ENCODE assay signal across 21 cellular contexts in the genomic region with DNA sequence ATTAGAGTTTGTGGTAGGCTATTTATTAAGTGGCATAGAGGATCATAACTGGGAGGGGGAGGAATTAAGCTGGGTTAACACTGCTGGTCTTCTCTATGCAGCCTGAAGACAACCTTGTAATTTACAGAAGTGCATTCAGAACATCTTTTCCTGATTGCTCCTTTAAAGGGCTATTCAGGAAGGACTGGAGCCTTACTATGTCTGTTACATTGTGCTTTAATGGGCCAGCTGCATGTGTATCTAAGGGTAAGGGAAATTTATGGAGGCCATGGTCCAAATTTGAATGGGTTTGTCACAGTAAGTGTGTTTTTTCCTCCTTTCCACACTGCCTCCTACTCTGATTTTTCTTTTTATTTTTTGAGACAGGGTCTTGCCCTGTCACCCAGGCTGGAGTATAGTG.
"Had no signal": no experiment of that assay in that cellular context is flagged by ENCODE, and none has a peak within 500 bp of the region (broad histone marks: within the 10 kb centered on the region; RNA-seq: fewer than 3 reads in every experiment).

No MANE protein-coding gene starts in this region.

- H2AFZ ChIP-seq: hepatocyte had no signal

- DNase-seq: activated CD4-positive, alpha-beta T cell treated with anti-CD3 and anti-CD28 coated beads, Interleukin-2, amount 10 ng/mL, durations not matched to agents 7 days and 5 days; activated CD8-positive, alpha-beta memory T cell treated with anti-CD3 and anti-CD28 coated beads, Interleukin-2, amount 10 ng/mL, durations not matched to agents 7 days and 5 days; activated CD8-positive, alpha-beta T cell treated with anti-CD3 and anti-CD28 coated beads for 36 hours; activated effector memory CD4-positive, alpha-beta T cell treated with anti-CD3 and anti-CD28 coated beads, Interleukin-2, amount 50 U/mL, for 16 hours; activated naive CD4-positive, alpha-beta T cell treated with anti-CD3 and anti-CD28 coated beads, Interleukin-2, amount 10 ng/mL, durations not matched to agents 7 days and 5 days; activated T-cell treated with anti-CD3 and anti-CD28 coated beads for 4 hours; amygdala; effector CD4-positive, alpha-beta T cell; erythroblast; foreskin keratinocyte; kidney glomerular epithelial cell; left ventricle myocardium superior; occipital lobe; stimulated activated CD4-positive, alpha-beta T cell treated with anti-CD3 and anti-CD28 coated beads, Interleukin-2, amount 100 ng/mL, for 48 hours; stimulated activated CD8-positive, alpha-beta memory T cell treated with anti-CD3 and anti-CD28 coated beads, Interleukin-4, amount 100 ng/mL, for 48 hours; stimulated activated naive B cell treated with anti-CD40 and anti-IgM and Interleukin-4, amounts not matched to agents 10 μg/mL and 1 μg/mL and 100 μg/mL, for 72 hours; transverse colon; uterus had no signal

- H3K27me3 ChIP-seq: foreskin keratinocyte, hepatocyte, transverse colon, uterus had no signal

- H3K9me3 Mint-ChIP-seq: activated CD4-positive, alpha-beta T cell treated with anti-CD3 and anti-CD28 coated beads, Interleukin-2, amount 10 ng/mL, durations not matched to agents 7 days and 5 days; activated CD8-positive, alpha-beta T cell treated with anti-CD3 and anti-CD28 coated beads for 36 hours; activated naive CD4-positive, alpha-beta T cell treated with anti-CD3 and anti-CD28 coated beads, Interleukin-2, amount 10 ng/mL, durations not matched to agents 7 days and 5 days; dendritic cell treated with granulocyte-macrophage colony-stimulating factor and Interleukin-4, amounts not matched to agents 40 ng/mL and 50 ng/mL, for 4 days; stimulated activated naive B cell treated with anti-CD40 and anti-IgM and Interleukin-4, amounts not matched to agents 10 μg/mL and 1 μg/mL and 100 μg/mL, for 72 hours had no signal

- H3K27ac ChIP-seq: foreskin keratinocyte, hepatocyte, transverse colon had no signal

- H3K36me3 ChIP-seq: transverse colon, uterus had no signal

- H3K4me3 ChIP-seq: hepatocyte, transverse colon, uterus had no signal

- H3K4me3 Mint-ChIP-seq: activated CD4-positive, alpha-beta T cell treated with anti-CD3 and anti-CD28 coated beads, Interleukin-2, amount 10 ng/mL, durations not matched to agents 7 days and 5 days; activated CD8-positive, alpha-beta memory T cell treated with anti-CD3 and anti-CD28 coated beads, Interleukin-2, amount 10 ng/mL, durations not matched to agents 7 days and 5 days; activated CD8-positive, alpha-beta T cell treated with anti-CD3 and anti-CD28 coated beads for 36 hours; activated naive CD4-positive, alpha-beta T cell treated with anti-CD3 and anti-CD28 coated beads, Interleukin-2, amount 10 ng/mL, durations not matched to agents 7 days and 5 days; dendritic cell treated with granulocyte-macrophage colony-stimulating factor and Interleukin-4, amounts not matched to agents 40 ng/mL and 50 ng/mL, for 4 days; stimulated activated naive B cell treated with anti-CD40 and anti-IgM and Interleukin-4, amounts not matched to agents 10 μg/mL and 1 μg/mL and 100 μg/mL, for 72 hours had no signal

- H3K4me1 Mint-ChIP-seq: activated CD4-positive, alpha-beta T cell treated with anti-CD3 and anti-CD28 coated beads, Interleukin-2, amount 10 ng/mL, durations not matched to agents 7 days and 5 days; activated CD8-positive, alpha-beta memory T cell treated with anti-CD3 and anti-CD28 coated beads, Interleukin-2, amount 10 ng/mL, durations not matched to agents 7 days and 5 days; activated naive CD4-positive, alpha-beta T cell treated with anti-CD3 and anti-CD28 coated beads, Interleukin-2, amount 10 ng/mL, durations not matched to agents 7 days and 5 days had no signal

- H3K27ac Mint-ChIP-seq: activated CD4-positive, alpha-beta T cell treated with anti-CD3 and anti-CD28 coated beads, Interleukin-2, amount 10 ng/mL, durations not matched to agents 7 days and 5 days; activated CD8-positive, alpha-beta memory T cell treated with anti-CD3 and anti-CD28 coated beads, Interleukin-2, amount 10 ng/mL, durations not matched to agents 7 days and 5 days; activated CD8-positive, alpha-beta T cell treated with anti-CD3 and anti-CD28 coated beads for 36 hours; activated naive CD4-positive, alpha-beta T cell treated with anti-CD3 and anti-CD28 coated beads, Interleukin-2, amount 10 ng/mL, durations not matched to agents 7 days and 5 days; dendritic cell treated with granulocyte-macrophage colony-stimulating factor and Interleukin-4, amounts not matched to agents 40 ng/mL and 50 ng/mL, for 4 days; stimulated activated naive B cell treated with anti-CD40 and anti-IgM and Interleukin-4, amounts not matched to agents 10 μg/mL and 1 μg/mL and 100 μg/mL, for 72 hours had no signal

- H3K9me3 ChIP-seq: transverse colon, uterus had no signal

- ATAC-seq: activated CD4-positive, CD25-positive, alpha-beta regulatory T cell treated with anti-CD3 and anti-CD28 coated beads, Interleukin-2, amount 50 U/mL, for 24 hours; activated CD8-positive, alpha-beta memory T cell treated with anti-CD3 and anti-CD28 coated beads, Interleukin-2, amount 10 ng/mL, durations not matched to agents 7 days and 5 days; activated CD8-positive, alpha-beta T cell treated with anti-CD3 and anti-CD28 coated beads for 36 hours; foreskin keratinocyte; left ventricle myocardium superior; stimulated activated naive B cell treated with anti-CD40 and anti-IgM and Interleukin-4, amounts not matched to agents 10 μg/mL and 1 μg/mL and 100 μg/mL, for 72 hours had no signal

- H3K27me3 Mint-ChIP-seq: activated CD8-positive, alpha-beta T cell treated with anti-CD3 and anti-CD28 coated beads for 36 hours; activated naive CD4-positive, alpha-beta T cell treated with anti-CD3 and anti-CD28 coated beads, Interleukin-2, amount 10 ng/mL, durations not matched to agents 7 days and 5 days; dendritic cell treated with granulocyte-macrophage colony-stimulating factor and Interleukin-4, amounts not matched to agents 40 ng/mL and 50 ng/mL, for 4 days; stimulated activated naive B cell treated with anti-CD40 and anti-IgM and Interleukin-4, amounts not matched to agents 10 μg/mL and 1 μg/mL and 100 μg/mL, for 72 hours had no signal

- H3K36me3 Mint-ChIP-seq: activated CD8-positive, alpha-beta memory T cell treated with anti-CD3 and anti-CD28 coated beads, Interleukin-2, amount 10 ng/mL, durations not matched to agents 7 days and 5 days; activated naive CD4-positive, alpha-beta T cell treated with anti-CD3 and anti-CD28 coated beads, Interleukin-2, amount 10 ng/mL, durations not matched to agents 7 days and 5 days; stimulated activated naive B cell treated with anti-CD40 and anti-IgM and Interleukin-4, amounts not matched to agents 10 μg/mL and 1 μg/mL and 100 μg/mL, for 72 hours had no signal
